13 cellular contexts compared by ENCODE assay signal in the genomic region with DNA sequence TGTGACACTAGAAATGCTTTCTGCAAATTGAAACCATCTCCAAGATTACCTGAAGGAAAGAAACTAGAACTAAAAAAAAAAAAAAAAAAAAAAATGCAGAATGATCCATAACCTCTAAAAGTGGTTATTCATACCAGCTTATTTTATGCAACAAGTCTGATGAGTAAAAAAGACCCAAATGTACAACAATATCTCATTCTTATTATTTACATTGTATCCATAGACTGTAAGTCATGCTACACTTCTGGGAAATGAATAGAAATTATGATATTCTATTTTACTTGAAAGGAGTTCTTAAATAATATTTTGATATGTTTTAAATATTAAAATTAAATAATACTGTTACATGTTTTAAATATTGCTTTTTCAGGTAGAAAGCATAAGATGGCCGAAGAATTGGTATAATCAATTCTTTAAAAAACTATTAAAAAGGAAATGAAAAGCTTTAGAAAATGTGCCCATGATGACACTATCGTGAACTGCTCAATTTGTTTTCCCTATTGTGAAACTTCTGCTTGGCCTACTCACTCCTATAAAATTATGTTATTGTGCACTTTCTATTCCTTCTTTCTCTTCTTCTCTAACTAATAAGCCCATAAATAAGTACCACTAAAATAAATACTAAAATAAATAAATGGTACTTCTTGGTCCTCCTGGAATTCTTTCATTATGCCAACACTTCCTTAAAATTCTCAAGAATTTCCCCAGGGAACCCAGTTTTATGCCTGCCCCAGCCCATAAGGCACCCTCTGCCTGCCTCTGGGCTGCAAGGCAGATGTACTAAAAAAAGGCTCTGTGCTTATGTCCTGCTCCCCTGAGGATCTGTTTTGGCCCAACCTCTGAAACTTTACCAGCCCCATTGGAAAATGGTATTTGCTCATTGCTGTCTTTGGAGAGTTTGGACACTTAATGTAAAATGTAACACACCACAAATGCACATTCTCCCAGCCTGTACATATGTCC. TPM values are rescaled to one million over a fixed set of nuclear protein-coding genes. Genes with fewer than 3 reads are reported as not detected.
A peak's percentile ranks its signal among the peaks of the same experiment; 100 is the strongest.
DNase-seq lines count a peak whose midpoint lies in the region; FAIRE-seq and TF ChIP-seq lines count a peak whose summit lies in the region.
"Had no signal": no experiment of that assay in that cellular context is flagged by ENCODE, and none has a peak within 500 bp of the region (broad histone marks: within the 10 kb centered on the region; RNA-seq: fewer than 3 reads in every experiment).

No MANE protein-coding gene starts in this region.

- H3K27ac Mint-ChIP-seq in activated naive CD4-positive, alpha-beta T cell treated with anti-CD3 and anti-CD28 coated beads, Interleukin-2, amount 10 ng/mL, durations not matched to agents 7 days and 5 days: peak overlapping the region; percentile 79
- peak overlapping the region; percentile 96 for H3K27ac Mint-ChIP-seq in stimulated activated naive CD8-positive, alpha-beta T cell treated with anti-CD3 and anti-CD28 coated beads, Interleukin-15, Interleukin-2, amounts not matched to agents 100 ng/mL and 50 ng/mL, for 24 hours

- no peaks in the 10 kb centered on the region for H3K4me1 ChIP-seq in OCI-LY7 (ENCODE audit: insufficient read depth, low read length, poor library complexity, severe bottlenecking)

- H3K4me3 ChIP-seq in OCI-LY7 (ENCODE audit: low read depth, low read length, poor library complexity, severe bottlenecking): no peak overlapping the region

- H3K9me3 ChIP-seq in OCI-LY7 (ENCODE audit: low read length): no peaks in the 10 kb centered on the region

- H2AFZ ChIP-seq in OCI-LY7 (ENCODE audit: low read length): peak overlapping the region; percentile 71

- peaks cover 1% of the 10 kb centered on the region for H3K9me3 Mint-ChIP-seq in activated naive CD4-positive, alpha-beta T cell treated with anti-CD3 and anti-CD28 coated beads, Interleukin-2, amount 10 ng/mL, durations not matched to agents 7 days and 5 days
- peaks cover 4% of the 10 kb centered on the region for H3K9me3 Mint-ChIP-seq in stimulated activated naive CD8-positive, alpha-beta T cell treated with anti-CD3 and anti-CD28 coated beads, Interleukin-15, Interleukin-2, amounts not matched to agents 100 ng/mL and 50 ng/mL, for 24 hours

- POLR2A ChIA-PET in OCI-LY7 (lab: Charles Lee): interaction anchor here (0.5 to 5.4 kb wide), 13 partner anchors 9 to 837 kb away, joined by 3 to 35 read pairs (median 4); no protein-coding TSS in a partner anchor

- FAIRE-seq in colon (lab: Jason Lieb, UNC): peak; percentile 81
- FAIRE-seq: RCC 7860 had no signal

- TF ChIP-seq CTCF in OCI-LY7 (conservative IDR thresholded peaks at IDR 0.05; ENCODE audit: low read length): no peak

- no peaks in the 10 kb centered on the region for H4K20me1 ChIP-seq in OCI-LY7 (ENCODE audit: insufficient read depth, low read length)

- peak overlapping the region; percentile 58 for H3K4me3 Mint-ChIP-seq in activated naive CD4-positive, alpha-beta T cell treated with anti-CD3 and anti-CD28 coated beads, Interleukin-2, amount 10 ng/mL, durations not matched to agents 7 days and 5 days
- H3K4me3 Mint-ChIP-seq in stimulated activated naive CD8-positive, alpha-beta T cell treated with anti-CD3 and anti-CD28 coated beads, Interleukin-15, Interleukin-2, amounts not matched to agents 100 ng/mL and 50 ng/mL, for 24 hours: peak overlapping the region; percentile 76

- H3K27me3 Mint-ChIP-seq in activated naive CD4-positive, alpha-beta T cell treated with anti-CD3 and anti-CD28 coated beads, Interleukin-2, amount 10 ng/mL, durations not matched to agents 7 days and 5 days: no peaks in the 10 kb centered on the region
- H3K27me3 Mint-ChIP-seq in stimulated activated naive CD8-positive, alpha-beta T cell treated with anti-CD3 and anti-CD28 coated beads, Interleukin-15, Interleukin-2, amounts not matched to agents 100 ng/mL and 50 ng/mL, for 24 hours: no peaks in the 10 kb centered on the region

- H3K4me2 ChIP-seq in OCI-LY7 (ENCODE audit: low read length): no peak overlapping the region

- H3K36me3 Mint-ChIP-seq in activated naive CD4-positive, alpha-beta T cell treated with anti-CD3 and anti-CD28 coated beads, Interleukin-2, amount 10 ng/mL, durations not matched to agents 7 days and 5 days: peaks cover 41% of the 10 kb centered on the region
- H3K36me3 Mint-ChIP-seq in stimulated activated naive CD8-positive, alpha-beta T cell treated with anti-CD3 and anti-CD28 coated beads, Interleukin-15, Interleukin-2, amounts not matched to agents 100 ng/mL and 50 ng/mL, for 24 hours (ENCODE audit: low read depth): peaks cover 28% of the 10 kb centered on the region

- no peak for DNase-seq in activated naive CD4-positive, alpha-beta T cell treated with anti-CD3 and anti-CD28 coated beads, Interleukin-2, amount 10 ng/mL, durations not matched to agents 7 days and 5 days
- DNase-seq in activated naive CD4-positive, alpha-beta T cell treated with anti-CD3 and anti-CD28 coated beads, Interleukin-2, amount 50 U/mL, for 16 hours: no peak
- DNase-seq in OCI-LY7 (ENCODE audit: low spot score) (no peak), H4 (ENCODE audit: low spot score) (no peak), SHP77 treated with DMSO at 0.1 percent for 48 hours (lab: John Stamatoyannopoulos, UW) (no peak), NCI-H1048 (lab: John Stamatoyannopoulos, UW) (no peak)
- DNase-seq: GOT3; NCI-H2029; stimulated activated CD4-positive, alpha-beta T cell treated with anti-CD3 and anti-CD28 coated beads, Interleukin-1b, Interleukin-23, amount 100 ng/mL, for 48 hours had no signal

- H3K9me2 ChIP-seq in OCI-LY7 (ENCODE audit: insufficient read depth, low read length): no peaks in the 10 kb centered on the region

- CTCF ChIA-PET in activated naive CD4-positive, alpha-beta T cell treated with anti-CD3 and anti-CD28 coated beads, Interleukin-2, amount 10 ng/mL, durations not matched to agents 7 days and 5 days (lab: Charles Lee): interaction anchor here (0.7 to 2.1 kb wide), 5 partner anchors 15 to 214 kb away, joined by 3 to 7 read pairs (median 4); no protein-coding TSS in a partner anchor
- CTCF ChIA-PET in OCI-LY7 (lab: Charles Lee; ENCODE audit: unreplicated experiment): no interaction called here

- intact Hi-C loops in OCI-LY7 (cut with micrococcal nuclease; ENCODE audit: unreplicated experiment): loop anchor here (5.0 kb wide), 1 partner anchor 209 kb away; no protein-coding TSS in a partner anchor

- no peaks in the 10 kb centered on the region for H3K36me3 ChIP-seq in OCI-LY7 (ENCODE audit: insufficient read depth, low read length)

- BruUV-seq in OCI-LY7 (replicated peaks; lab: Mats Ljungman, UMichigan): no TSS peak

- H3K4me1 Mint-ChIP-seq in activated naive CD4-positive, alpha-beta T cell treated with anti-CD3 and anti-CD28 coated beads, Interleukin-2, amount 10 ng/mL, durations not matched to agents 7 days and 5 days: peaks cover 72% of the 10 kb centered on the region
- peaks cover 91% of the 10 kb centered on the region for H3K4me1 Mint-ChIP-seq in stimulated activated naive CD8-positive, alpha-beta T cell treated with anti-CD3 and anti-CD28 coated beads, Interleukin-15, Interleukin-2, amounts not matched to agents 100 ng/mL and 50 ng/mL, for 24 hours (ENCODE audit: low read depth)

- H3K27ac ChIP-seq in OCI-LY7 (ENCODE audit: low read depth, low read length, poor library complexity, severe bottlenecking): no peak overlapping the region

- H3K79me2 ChIP-seq in OCI-LY7 (ENCODE audit: insufficient read depth, low read depth, low read length): no peaks in the 10 kb centered on the region

RNA-seq across cellular contexts. Expression of a gene that starts 18.1 kb away (rescaled TPM):
- not detected in 2 replicates for total RNA-seq in OCI-LY7 (2014; rRNA removed; shearing (Covaris generic))
- 2.8 and 4.1 TPM in 2 replicates for total RNA-seq in OCI-LY7 (2022)
- total RNA-seq in H4 (2014; rRNA removed; shearing (Covaris generic)): 0.08 and 0.58 TPM in 2 replicates
- total RNA-seq: HT1080 had no signal
